Comparison of ENCODE assay signal across 8 cellular contexts in genomic region chr7:106112118-106112971, GRCh38. TPM values are rescaled to one million over a fixed set of nuclear protein-coding genes. Genes with fewer than 3 reads are reported as not detected.
A peak's percentile ranks its signal among the peaks of the same experiment; 100 is the strongest.
DNase-seq lines count a peak whose midpoint lies in the region; ATAC-seq, FAIRE-seq and TF ChIP-seq lines count a peak whose summit lies in the region.

Gene SYPL1 (minus strand): TSS chr7:106112312. CDS start chr7:106112208, 104 bp downstream.

- TF ChIP-seq CTCF in BJ (IDR thresholded peaks at IDR 0.05; ENCODE audit: insufficient read depth, low read depth, low read length) (no peak), HepG2 (CRISPR knock-in tag; IDR thresholded peaks at IDR 0.05) (peak; percentile 27; the same call in 1 of the 2 replicates)

- H2AFZ ChIP-seq in HepG2 (ENCODE audit: low read length), result peak within 1 kb of the TSS; percentile 17

- intact Hi-C loops in HepG2 (cut with micrococcal nuclease; ENCODE audit: unreplicated experiment), result loop anchor here (2.0 kb wide), 1 partner anchor 48 kb away; no protein-coding TSS in a partner anchor

- peak within 1 kb of the TSS; percentile 87 for H3K4me3 Mint-ChIP-seq in activated CD4-positive, alpha-beta T cell treated with anti-CD3 and anti-CD28 coated beads, Interleukin-2, amount 10 ng/mL, durations not matched to agents 7 days and 5 days

- H3K27me3 Mint-ChIP-seq in activated CD4-positive, alpha-beta T cell treated with anti-CD3 and anti-CD28 coated beads, Interleukin-2, amount 10 ng/mL, durations not matched to agents 7 days and 5 days, result peaks cover 2% of the 10 kb centered on the region

- no peaks in the 10 kb centered on the region for H4K20me1 ChIP-seq in HepG2 (ENCODE audit: insufficient read depth, low read length)

- ATAC-seq in HG03457 (IDR thresholded peaks at IDR 0.05; ENCODE audit: unreplicated experiment), result peak; percentile 61
- ATAC-seq in HepG2, result peak; percentile 94

- peak within 1 kb of the TSS; percentile 64 for H3K4me3 ChIP-seq in BJ (ENCODE audit: low read depth, low read length)
- peak within 1 kb of the TSS; percentile 77 to 91 (median 86) for H3K4me3 ChIP-seq in HepG2 (replicated peaks in 1 of 3; ENCODE audit: insufficient read depth in 1 of 3, low read depth in 2 of 3, low read length in 3 of 3)

- TF ChIP-seq POLR2A in HepG2 (IDR thresholded peaks at IDR 0.05; ENCODE audit: insufficient read depth in 1 of 2, low read depth in 2 of 2, low read length in 2 of 2), result peak; percentile 70 to 82

- no peaks in the 10 kb centered on the region for H3K9me3 ChIP-seq in HepG2 (ENCODE audit: low read length)

- peaks cover 13% of the 10 kb centered on the region for H3K36me3 Mint-ChIP-seq in activated CD4-positive, alpha-beta T cell treated with anti-CD3 and anti-CD28 coated beads, Interleukin-2, amount 10 ng/mL, durations not matched to agents 7 days and 5 days (ENCODE audit: low read depth)

- TF ChIP-seq EP300 in HepG2 (IDR thresholded peaks at IDR 0.05; ENCODE audit: low read depth in 2 of 2, low read length in 2 of 2) (no peak), HepG2 (CRISPR knock-in tag; IDR thresholded peaks at IDR 0.05; ENCODE audit: borderline replicate concordance) (0 out of 2 replicates have a peak, but pooled peaks have one; percentile 23)

- H3K27me3 ChIP-seq in BJ (ENCODE audit: control insufficient read depth, insufficient read depth, low read length) (no peaks in the 10 kb centered on the region), HepG2 (ENCODE audit: control insufficient read depth in 1 of 2, insufficient read depth in 2 of 2, low read length in 2 of 2) (no peaks in the 10 kb centered on the region)

- POLR2A ChIA-PET in BJ (lab: Charles Lee), result interaction anchor here (0.6 kb wide), 2 partner anchors 456 to 520 kb away, joined by 3 to 5 read pairs; no protein-coding TSS in a partner anchor
- POLR2A ChIA-PET in activated CD4-positive, alpha-beta T cell treated with anti-CD3 and anti-CD28 coated beads, Interleukin-2, amount 10 ng/mL, durations not matched to agents 7 days and 5 days (lab: Charles Lee), result interaction anchor here (0.6 to 1.8 kb wide), 3 partner anchors 41 to 1055 kb away, joined by 3 to 7 read pairs (median 5); no protein-coding TSS in a partner anchor
- POLR2A ChIA-PET in HepG2 (lab: Yijun Ruan, JAX), result interaction anchor here (0.6 to 2.1 kb wide), 14 partner anchors 9 to 1169 kb away, joined by 3 to 11 read pairs (median 4); partner anchors contain the start of genes NAMPT and RINT1

- CTCF ChIA-PET in BJ (lab: Yijun Ruan, JAX) (interaction anchor here (1.1 to 1.8 kb wide), 5 partner anchors 9 to 35 kb away, joined by 3 to 5 read pairs (median 4); no protein-coding TSS in a partner anchor), HepG2 (lab: Yijun Ruan, JAX; ENCODE audit: low intra/inter-chr PET ratio, low total read pairs) (no interaction called here)
- CTCF ChIA-PET in activated CD4-positive, alpha-beta T cell treated with anti-CD3 and anti-CD28 coated beads, Interleukin-2, amount 10 ng/mL, durations not matched to agents 7 days and 5 days (lab: Charles Lee), result interaction anchor here (0.9 to 2.4 kb wide), 9 partner anchors 9 to 370 kb away, joined by 3 to 12 read pairs (median 3); no protein-coding TSS in a partner anchor

- WGBS in HepG2 (ENCODE audit: low lambda C conversion rate), result 11% methylated on average over 18 of the region's 76 CpGs

- H3K79me2 ChIP-seq in HepG2 (ENCODE audit: insufficient read depth, low read length), result peaks cover 33% of the 10 kb centered on the region

- BruUV-seq in HepG2 (replicated peaks; lab: Mats Ljungman, UMichigan), result TSS peak; percentile 91

- peak within 1 kb of the TSS; percentile 94 for H3K27ac Mint-ChIP-seq in activated CD4-positive, alpha-beta T cell treated with anti-CD3 and anti-CD28 coated beads, Interleukin-2, amount 10 ng/mL, durations not matched to agents 7 days and 5 days

- H3K4me2 ChIP-seq in HepG2 (ENCODE audit: low read depth, low read length), result peak within 1 kb of the TSS; percentile 79

- DNase-seq in BJ (ENCODE audit: low read depth) (peak; percentile 57), GM19239 (ENCODE audit: insufficient read length, low spot score) (peak; percentile 72), NCI-H526 (lab: John Stamatoyannopoulos, UW) (peak; percentile 88 to 98), dedifferentiated amniotic fluid mesenchymal stem cell (ENCODE audit: extremely low spot score) (peak; percentile 72), HepG2 (ENCODE audit: low spot score) (peak; percentile 78)
- DNase-seq in activated CD4-positive, alpha-beta T cell treated with anti-CD3 and anti-CD28 coated beads, Interleukin-2, amount 10 ng/mL, durations not matched to agents 7 days and 5 days, result peak; percentile 93
- DNase-seq in stimulated activated CD4-positive, alpha-beta T cell treated with anti-CD3 and anti-CD28 coated beads, Interleukin-4, amount 100 ng/mL, for 1 hour, result peak; percentile 93

- peaks cover 49% of the 10 kb centered on the region for H3K4me1 Mint-ChIP-seq in activated CD4-positive, alpha-beta T cell treated with anti-CD3 and anti-CD28 coated beads, Interleukin-2, amount 10 ng/mL, durations not matched to agents 7 days and 5 days

- no peaks in the 10 kb centered on the region for H3K9me3 Mint-ChIP-seq in activated CD4-positive, alpha-beta T cell treated with anti-CD3 and anti-CD28 coated beads, Interleukin-2, amount 10 ng/mL, durations not matched to agents 7 days and 5 days

- in situ Hi-C loops in HepG2 (cut with HindIII; ENCODE audit: extremely low pct_ligation_motif_present, low pct_unique_long_range_greater_than_20kb), result no loop called here

- H3K36me3 ChIP-seq in BJ (ENCODE audit: control insufficient read depth, insufficient read depth, low read length), result no peaks in the 10 kb centered on the region
- H3K36me3 ChIP-seq in HepG2 (replicated peaks in 1 of 2; ENCODE audit: control insufficient read depth in 1 of 2, insufficient read depth in 2 of 2, low read length in 2 of 2), result no peaks in the 10 kb centered on the region

- peak within 1 kb of the TSS; percentile 91 for H3K27ac ChIP-seq in HepG2 (ENCODE audit: extremely low read length, insufficient read depth, low read length)

- peak; percentile 84 for FAIRE-seq in GM19239 (lab: Jason Lieb, UNC)
- FAIRE-seq in HepG2 (lab: Jason Lieb, UNC), result no peak

- peaks cover 32% of the 10 kb centered on the region for H3K4me1 ChIP-seq in HepG2 (ENCODE audit: insufficient read depth, low read length)

- TF ChIP-seq RAD21 in HepG2 (CRISPR knock-in tag; IDR thresholded peaks at IDR 0.05), result no peak

- H3K9ac ChIP-seq in HepG2 (ENCODE audit: insufficient read depth, low read depth, low read length), result peak within 1 kb of the TSS; percentile 88

TF ChIP-seq in HepG2, 621 proteins besides CTCF, POLR2A, EP300 and RAD21 (continues in another document):
- TF ChIP-seq ZNF567 (CRISPR knock-in tag; IDR thresholded peaks at IDR 0.05; ENCODE audit: borderline replicate concordance), result no peak
- no peak; the same call in 1 of the 2 replicates for TF ChIP-seq RNF2 (conservative IDR thresholded peaks at IDR 0.05; ENCODE audit: low read depth)
- TF ChIP-seq NFE2L2 (IDR thresholded peaks at IDR 0.05; ENCODE audit: low read length), result no peak
- TF ChIP-seq SATB2 (CRISPR knock-in tag; IDR thresholded peaks at IDR 0.05), result no peak
- no peak for TF ChIP-seq RNF219 (CRISPR knock-in tag; IDR thresholded peaks at IDR 0.05)

RNA-seq across cellular contexts. Expression of gene SYPL1, which starts in this region (rescaled TPM):
- polyA plus RNA-seq in BJ (2011; rRNA removed) (39.9 and 77.9 TPM in 2 replicates), HepG2 (2011; rRNA removed) (32.9 and 40.2 TPM in 2 replicates)
- 20.1 and 23.3 TPM in 2 replicates for polyA minus RNA-seq in BJ (2011; rRNA and poly(A)+ RNA removed)
- 10 to 100 TPM; 36.7 to 40.3 TPM for total RNA-seq in activated CD4-positive, alpha-beta T cell treated with anti-CD3 and anti-CD28 coated beads, Interleukin-2, amount 10 ng/mL, durations not matched to agents 7 days and 5 days
- 25.7 and 27.5 TPM in 2 replicates for total RNA-seq in HepG2 (2016; rRNA removed; fragmentation: Illumina TruSeq; extraction: Trizol)
- total RNA-seq in HepG2 (2016; cell fraction: cytosol; rRNA removed; fragmentation: Illumina TruSeq; extraction: Trizol; ENCODE audit: low read depth), result 7.4 and 7.8 TPM in 2 replicates
- 19.4 and 28.6 TPM in 2 replicates for total RNA-seq in HepG2 (2016; cell fraction: insoluble cytoplasmic fraction; rRNA removed; fragmentation: Illumina TruSeq; extraction: Trizol)
- total RNA-seq in HepG2 (2016; cell fraction: membrane; rRNA removed; fragmentation: Illumina TruSeq; extraction: Trizol), result 14.0 and 17.5 TPM in 2 replicates
- 45.1 and 48.0 TPM in 2 replicates for total RNA-seq in HepG2 (2016; cell fraction: nucleus; rRNA removed; fragmentation: Illumina TruSeq; extraction: Trizol)
- 20.4 and 33.2 TPM in 2 replicates for polyA plus RNA-seq in HepG2 (2011; cell fraction: cytosol; rRNA removed)
- polyA plus RNA-seq in HepG2 (2011; cell fraction: nucleus; rRNA removed), result 7.1 and 9.3 TPM in 2 replicates
- polyA plus RNA-seq in HepG2 (2012), result 44.2 and 45.6 TPM in 2 replicates
- polyA plus RNA-seq in HepG2 (2016; cell fraction: cytosol; fragmentation: Illumina TruSeq; extraction: Trizol; ENCODE audit: low read depth), result 8.7 TPM in 2 replicates
- polyA plus RNA-seq in HepG2 (2016; cell fraction: insoluble cytoplasmic fraction; fragmentation: Illumina TruSeq; extraction: Trizol; ENCODE audit: low read depth), result 42.0 and 43.1 TPM in 2 replicates
- 15.9 and 18.3 TPM in 2 replicates for polyA plus RNA-seq in HepG2 (2016; cell fraction: membrane; fragmentation: Illumina TruSeq; extraction: Trizol; ENCODE audit: low read depth)
- polyA plus RNA-seq in HepG2 (2016; cell fraction: nucleus; fragmentation: Illumina TruSeq; extraction: Trizol; ENCODE audit: insufficient read depth, low read depth), result 71.1 and 87.2 TPM in 2 replicates
- 30.6 and 35.4 TPM in 2 replicates for polyA minus RNA-seq in HepG2 (2011; rRNA and poly(A)+ RNA removed; ENCODE audit: low replicate concordance)
- 23.1 and 27.5 TPM in 2 replicates for polyA minus RNA-seq in HepG2 (2011; cell fraction: cytosol; rRNA and poly(A)+ RNA removed)
- polyA minus RNA-seq in HepG2 (2011; cell fraction: nucleus; rRNA and poly(A)+ RNA removed), result 19.3 and 28.8 TPM in 2 replicates

Comparison
In these comparisons a context has a peak if more than half of its experiments do, and no peak if none do; other contexts are left out.
1. Peak in every context shown above with its lines: DNase-seq, ATAC-seq, H3K4me3 ChIP-seq and H3K27ac ChIP-seq.